24 cellular contexts compared by ENCODE assay signal in the genomic region with DNA sequence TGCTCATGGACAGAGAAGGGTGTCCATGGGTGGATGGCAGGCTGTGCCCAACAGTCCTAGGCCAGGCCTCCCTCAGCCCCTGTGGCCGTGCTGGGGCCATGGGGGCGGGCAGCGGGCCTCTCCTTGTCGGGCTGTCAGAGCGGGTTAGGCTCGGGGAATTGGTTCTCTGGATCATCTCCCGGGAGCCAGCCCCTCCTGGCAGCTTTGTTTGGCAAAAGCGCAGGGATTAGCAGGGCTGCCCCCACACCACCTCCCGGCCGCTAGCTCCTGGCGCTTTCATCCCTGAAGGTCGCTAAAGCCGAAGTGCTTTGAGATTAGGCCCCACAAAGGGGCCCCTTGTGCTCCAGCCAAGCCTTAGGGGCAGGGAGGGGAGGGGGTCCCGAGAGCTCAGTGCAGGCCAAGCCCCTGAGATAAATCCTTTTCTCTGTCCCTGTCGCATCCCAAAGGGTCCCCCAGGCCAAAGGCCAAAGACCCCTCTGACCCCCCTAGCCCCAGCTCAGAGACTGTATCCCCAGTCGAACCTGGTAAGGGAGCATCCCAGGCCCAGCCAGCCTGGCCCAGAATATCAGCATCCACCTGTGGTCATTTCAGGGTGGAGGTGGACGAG. TPM values are rescaled to one million over a fixed set of nuclear protein-coding genes. Genes with fewer than 3 reads are reported as not detected.
DNase-seq lines count a peak whose midpoint lies in the region; ATAC-seq, FAIRE-seq and TF ChIP-seq lines count a peak whose summit lies in the region.
"Had no signal": no experiment of that assay in that cellular context is flagged by ENCODE, and none has a peak within 500 bp of the region (broad histone marks: within the 10 kb centered on the region; RNA-seq: fewer than 3 reads in every experiment).

No MANE protein-coding gene starts in this region.

- FAIRE-seq in kidney (lab: Jason Lieb, UNC) = no peak
- FAIRE-seq: A204.1, HTR-8/SVneo, RCC 7860 had no signal

- no peaks in the 10 kb centered on the region for H3K9me3 ChIP-seq in kidney (ENCODE audit: control insufficient read depth in 1 of 2, low read length in 2 of 2)
- H3K9me3 ChIP-seq: HAP-1, SJSA1 had no signal

- no peak overlapping the region for H3K27ac Mint-ChIP-seq in GM23338
- H3K27ac Mint-ChIP-seq in WTC11 = no peak overlapping the region
- H3K27ac Mint-ChIP-seq in effector memory CD8-positive, alpha-beta T cell = no peak overlapping the region
- H3K27ac Mint-ChIP-seq: CD8-positive, alpha-beta memory T cell had no signal

- H3K9ac ChIP-seq in kidney (ENCODE audit: low read length in 2 of 2) = no peak overlapping the region
- H3K9ac ChIP-seq: KMS-11 had no signal

- peaks cover 47% of the 10 kb centered on the region for H3K27me3 Mint-ChIP-seq in GM23338 (ENCODE audit: insufficient read depth, low read depth, poor library complexity)
- peaks cover 92% of the 10 kb centered on the region for H3K27me3 Mint-ChIP-seq in WTC11 (ENCODE audit: low read depth)
- peaks cover 8 to 78% of the 10 kb centered on the region in 2 donors for H3K27me3 Mint-ChIP-seq in effector memory CD8-positive, alpha-beta T cell

- no peaks in the 10 kb centered on the region; the same call in 1 of the 2 replicates for H4K20me1 ChIP-seq in GM23338 (replicated peaks; ENCODE audit: insufficient read depth)

- H3K27me3 ChIP-seq in GM23338 (ENCODE audit: insufficient read depth) = peaks cover 98% of the 10 kb centered on the region

- no peak overlapping the region for H2AFZ ChIP-seq in GM23338

- no peaks in the 10 kb centered on the region; the same call in 2 of the 3 replicates for H3K9me3 Mint-ChIP-seq in GM23338
- H3K9me3 Mint-ChIP-seq in WTC11 = no peaks in the 10 kb centered on the region
- H3K9me3 Mint-ChIP-seq in effector memory CD8-positive, alpha-beta T cell = no peaks in the 10 kb centered on the region
- H3K9me3 Mint-ChIP-seq: CD8-positive, alpha-beta memory T cell had no signal

- H3K9me2 ChIP-seq in GM23338 (ENCODE audit: insufficient read depth) = no peaks in the 10 kb centered on the region

- H3K4me1 ChIP-seq in GM23338 (ENCODE audit: insufficient read depth) = peaks cover 14% of the 10 kb centered on the region; the same call in 1 of the 2 replicates
- H3K4me1 ChIP-seq in kidney (ENCODE audit: control insufficient read depth in 1 of 2, insufficient read depth in 1 of 2, low read depth in 1 of 2, low read length in 2 of 2) = no peaks in the 10 kb centered on the region
- H3K4me1 ChIP-seq: HAP-1, SJSA1 had no signal

- peaks cover 26% of the 10 kb centered on the region for H3K4me1 Mint-ChIP-seq in GM23338
- H3K4me1 Mint-ChIP-seq in WTC11 = peaks cover 29% of the 10 kb centered on the region
- H3K4me1 Mint-ChIP-seq in effector memory CD8-positive, alpha-beta T cell (ENCODE audit: low read depth in 2 of 2) = peaks cover 0 to 1% of the 10 kb centered on the region in 2 donors

- DNase-seq in GM23338 (ENCODE audit: low spot score) (no peak), WTC11 (ENCODE audit: low spot score) (no peak), kidney (peak; percentile 46), posterior vena cava (ENCODE audit: low spot score) (peak; percentile 66), GM10266 (ENCODE audit: extremely low spot score) (no peak)
- no peak for DNase-seq in effector memory CD8-positive, alpha-beta T cell
- DNase-seq in stimulated activated naive CD8-positive, alpha-beta T cell treated with anti-CD3 and anti-CD28 coated beads, Interleukin-15, Interleukin-2, amounts not matched to agents 100 U/mL and 50 U/mL, for 24 hours = no peak
- DNase-seq: Calu3; CD8-positive, alpha-beta memory T cell; GDM1; IMR-90; NCI-H1105; NCI-H2081; NCI-H2171; NCI-H524 treated with DMSO at 0.1 percent for 48 hours; OCI-M1 had no signal

- H3K4me2 ChIP-seq in GM23338 = no peak overlapping the region
- H3K4me2 ChIP-seq: KMS-11 had no signal

- no peaks in the 10 kb centered on the region for H3F3A ChIP-seq in GM23338 (replicated peaks; ENCODE audit: low read depth)

- no peak overlapping the region for H3K4me3 Mint-ChIP-seq in GM23338
- no peak overlapping the region for H3K4me3 Mint-ChIP-seq in WTC11
- H3K4me3 Mint-ChIP-seq in effector memory CD8-positive, alpha-beta T cell = no peak overlapping the region
- H3K4me3 Mint-ChIP-seq: CD8-positive, alpha-beta memory T cell had no signal

- TF ChIP-seq CTCF in GM23338 (conservative IDR thresholded peaks at IDR 0.05; ENCODE audit: low read depth in 2 of 2) = no peak
- TF ChIP-seq CTCF in WTC11 (IDR thresholded peaks at IDR 0.05) = no peak
- no peak for TF ChIP-seq CTCF in kidney (IDR thresholded peaks at IDR 0.05; ENCODE audit: borderline replicate concordance, extremely low read depth, insufficient read depth)
- TF ChIP-seq CTCF in GM10266 (IDR thresholded peaks at IDR 0.05; ENCODE audit: control insufficient read depth, insufficient read depth, low read depth, missing control alignments) = no peak

- no peaks in the 10 kb centered on the region for H3K36me3 Mint-ChIP-seq in GM23338 (ENCODE audit: low read depth)
- H3K36me3 Mint-ChIP-seq in WTC11 = no peaks in the 10 kb centered on the region
- H3K36me3 Mint-ChIP-seq in effector memory CD8-positive, alpha-beta T cell (ENCODE audit: insufficient read depth) = peaks cover 3% of the 10 kb centered on the region
- H3K36me3 Mint-ChIP-seq: CD8-positive, alpha-beta memory T cell had no signal

- ATAC-seq in GM23338 (peak; percentile 60), WTC11 (peak; percentile 26), HG03196 (IDR thresholded peaks at IDR 0.05; ENCODE audit: unreplicated experiment) (no peak)
- no peak for ATAC-seq in effector memory CD8-positive, alpha-beta T cell (replicated peaks)
- no peak for ATAC-seq in stimulated activated naive CD8-positive, alpha-beta T cell treated with anti-CD3 and anti-CD28 coated beads, Interleukin-15, Interleukin-2, amounts not matched to agents 100 U/mL and 50 U/mL, for 24 hours

- H3K4me3 ChIP-seq in GM23338 (no peak overlapping the region), kidney (ENCODE audit: low read length in 2 of 2) (no peak overlapping the region)
- H3K4me3 ChIP-seq: HAP-1, SJSA1 had no signal

- CTCF ChIA-PET in WTC11 (lab: Charles Lee) = interaction anchor here (0.6 to 6.0 kb wide), 18 partner anchors 8 to 124 kb away, joined by 3 to 67 read pairs (median 6); a partner anchor contains a TSS

- intact Hi-C loops in kidney (cut with DNase I) (no loop called here), posterior vena cava (cut with DNase I) (loop anchor here in 1 of 2 donors (5.0 kb wide), 1 partner anchor 47 kb away; no protein-coding TSS in a partner anchor)

- POLR2A ChIA-PET in WTC11 (lab: Charles Lee) = interaction anchor here (2.0 kb wide), 1 partner anchor 33 kb away, joined by 5 read pairs; no protein-coding TSS in a partner anchor

- H3K79me2 ChIP-seq in GM23338 (replicated peaks; ENCODE audit: insufficient read depth) = no peaks in the 10 kb centered on the region

- H3K36me3 ChIP-seq in GM23338 (ENCODE audit: insufficient read depth) (no peaks in the 10 kb centered on the region), kidney (ENCODE audit: control insufficient read depth in 1 of 2, insufficient read depth in 2 of 2, low read length in 2 of 2) (no peaks in the 10 kb centered on the region)
- H3K36me3 ChIP-seq: HAP-1, SJSA1 had no signal

- H3K27ac ChIP-seq in GM23338 (ENCODE audit: low read depth) (no peak overlapping the region), kidney (ENCODE audit: low read depth in 2 of 2, low read length in 2 of 2) (no peak overlapping the region)
- H3K27ac ChIP-seq: C4-2B, KMS-11, SJSA1 had no signal

TF ChIP-seq in GM23338, 12 proteins besides CTCF, POLR2A, EP300 and RAD21 (continues in another document):
- TF ChIP-seq EZH2phosphoT487 (IDR thresholded peaks at IDR 0.05; ENCODE audit: unreplicated experiment) = no peak
- no peak for TF ChIP-seq ZNF331 (CRISPR knock-in tag; IDR thresholded peaks at IDR 0.05; ENCODE audit: low read depth)
- no peak for TF ChIP-seq NANOG (IDR thresholded peaks at IDR 0.05; ENCODE audit: borderline replicate concordance)
- TF ChIP-seq ZNF114 (CRISPR knock-in tag; IDR thresholded peaks at IDR 0.05) = no peak
- peak; percentile 33 for TF ChIP-seq EZH2 (IDR thresholded peaks at IDR 0.05; ENCODE audit: low read depth, unreplicated experiment)

TF ChIP-seq in WTC11, 78 proteins besides CTCF, POLR2A, EP300 and RAD21 (continues in another document):
- no peak for TF ChIP-seq ZNF219 (CRISPR knock-in tag; IDR thresholded peaks at IDR 0.05; ENCODE audit: borderline replicate concordance)
- TF ChIP-seq FOXP1 (CRISPR knock-in tag; IDR thresholded peaks at IDR 0.05; ENCODE audit: borderline replicate concordance) = no peak
- TF ChIP-seq, protein P1, sequence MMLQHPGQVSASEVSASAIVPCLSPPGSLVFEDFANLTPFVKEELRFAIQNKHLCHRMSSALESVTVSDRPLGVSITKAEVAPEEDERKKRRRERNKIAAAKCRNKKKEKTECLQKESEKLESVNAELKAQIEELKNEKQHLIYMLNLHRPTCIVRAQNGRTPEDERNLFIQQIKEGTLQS (CRISPR knock-in tag; conservative IDR thresholded peaks at IDR 0.05) = no peak
- TF ChIP-seq NR3C1 (CRISPR knock-in tag; conservative IDR thresholded peaks at IDR 0.05; ENCODE audit: low read depth) = no peak
- TF ChIP-seq FOXJ3 (CRISPR knock-in tag; IDR thresholded peaks at IDR 0.05; ENCODE audit: borderline replicate concordance) = no peak
- no peak for TF ChIP-seq ZNF671 (CRISPR knock-in tag; IDR thresholded peaks at IDR 0.05)
- no peak for TF ChIP-seq CREM (CRISPR knock-in tag; IDR thresholded peaks at IDR 0.05)
- TF ChIP-seq GABPB1 (CRISPR knock-in tag; IDR thresholded peaks at IDR 0.05) = no peak
- TF ChIP-seq, protein P2, sequence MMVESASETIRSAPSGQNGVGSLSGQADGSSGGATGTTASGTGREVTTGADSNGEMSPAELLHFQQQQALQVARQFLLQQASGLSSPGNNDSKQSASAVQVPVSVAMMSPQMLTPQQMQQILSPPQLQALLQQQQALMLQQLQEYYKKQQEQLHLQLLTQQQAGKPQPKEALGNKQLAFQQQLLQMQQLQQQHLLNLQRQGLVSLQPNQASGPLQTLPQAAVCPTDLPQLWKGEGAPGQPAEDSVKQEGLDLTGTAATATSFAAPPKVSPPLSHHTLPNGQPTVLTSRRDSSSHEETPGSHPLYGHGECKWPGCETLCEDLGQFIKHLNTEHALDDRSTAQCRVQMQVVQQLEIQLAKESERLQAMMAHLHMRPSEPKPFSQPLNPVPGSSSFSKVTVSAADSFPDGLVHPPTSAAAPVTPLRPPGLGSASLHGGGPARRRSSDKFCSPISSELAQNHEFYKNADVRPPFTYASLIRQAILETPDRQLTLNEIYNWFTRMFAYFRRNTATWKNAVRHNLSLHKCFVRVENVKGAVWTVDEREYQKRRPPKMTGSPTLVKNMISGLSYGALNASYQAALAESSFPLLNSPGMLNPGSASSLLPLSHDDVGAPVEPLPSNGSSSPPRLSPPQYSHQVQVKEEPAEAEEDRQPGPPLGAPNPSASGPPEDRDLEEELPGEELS (CRISPR knock-in tag; IDR thresholded peaks at IDR 0.05) = no peak

RNA-seq across cellular contexts. Expression of a gene that starts 9.8 kb away (rescaled TPM):
- not detected in 2 replicates for total RNA-seq in GM23338 (2014; rRNA removed; shearing (Covaris generic))
- polyA plus RNA-seq in GM23338 (2016; fragmentation: Nextera tagmentation; extraction: Ambion mirVana) = 0.11 TPM in 1 of 2 replicates, not detected in the other
- 1.7 to 3.7 TPM (median 1.8 TPM) in 3 replicates for total RNA-seq in WTC11 (2021)
- total RNA-seq in kidney = not detected
- not detected for polyA plus RNA-seq in kidney (ENCODE audit: insufficient read depth, low read depth, low replicate concordance)
- not detected for total RNA-seq in posterior vena cava
- total RNA-seq: CD8-positive, alpha-beta memory T cell; IMR-90; SJSA1 had no signal
- polyA plus RNA-seq: CD8-positive, alpha-beta memory T cell; IMR-90 had no signal

Comparison
In these comparisons a context has a peak if more than half of its experiments do, and no peak if none do; other contexts are left out.
1. ATAC-seq: peak in GM23338 (single experiment) and WTC11 (single experiment); none in HG03196 (single experiment), effector memory CD8-positive, alpha-beta T cell (single experiment) and stimulated activated naive CD8-positive, alpha-beta T cell treated with anti-CD3 and anti-CD28 coated beads, Interleukin-15, Interleukin-2, amounts not matched to agents 100 U/mL and 50 U/mL, for 24 hours (single experiment).
2. DNase-seq: peak in kidney (single experiment) and posterior vena cava (single experiment); none in GM23338 (single experiment), WTC11 (single experiment), GM10266 (single experiment), effector memory CD8-positive, alpha-beta T cell (0 of 3) and stimulated activated naive CD8-positive, alpha-beta T cell treated with anti-CD3 and anti-CD28 coated beads, Interleukin-15, Interleukin-2, amounts not matched to agents 100 U/mL and 50 U/mL, for 24 hours (single experiment).